ENCODE assay signal across 1 cellular context in genomic region chr5:32831630-32832029, GRCh38.
TF ChIP-seq lines count a peak whose summit lies in the region.

No MANE protein-coding gene starts in this region.

TF ChIP-seq in SK-N-SH treated with all-trans-retinoic acid at 6 μM for 48 hours, 23 proteins besides CTCF, POLR2A, EP300 and RAD21 (continued from another document):
- TF ChIP-seq, protein P1, sequence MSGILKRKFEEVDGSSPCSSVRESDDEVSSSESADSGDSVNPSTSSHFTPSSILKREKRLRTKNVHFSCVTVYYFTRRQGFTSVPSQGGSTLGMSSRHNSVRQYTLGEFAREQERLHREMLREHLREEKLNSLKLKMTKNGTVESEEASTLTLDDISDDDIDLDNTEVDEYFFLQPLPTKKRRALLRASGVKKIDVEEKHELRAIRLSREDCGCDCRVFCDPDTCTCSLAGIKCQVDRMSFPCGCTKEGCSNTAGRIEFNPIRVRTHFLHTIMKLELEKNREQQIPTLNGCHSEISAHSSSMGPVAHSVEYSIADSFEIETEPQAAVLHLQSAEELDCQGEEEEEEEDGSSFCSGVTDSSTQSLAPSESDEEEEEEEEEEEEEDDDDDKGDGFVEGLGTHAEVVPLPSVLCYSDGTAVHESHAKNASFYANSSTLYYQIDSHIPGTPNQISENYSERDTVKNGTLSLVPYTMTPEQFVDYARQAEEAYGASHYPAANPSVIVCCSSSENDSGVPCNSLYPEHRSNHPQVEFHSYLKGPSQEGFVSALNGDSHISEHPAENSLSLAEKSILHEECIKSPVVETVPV (CRISPR knock-in tag; IDR thresholded peaks at IDR 0.05): no peak
- TF ChIP-seq ZNF70 (CRISPR knock-in tag; IDR thresholded peaks at IDR 0.05) (no peak), SNAI2 (CRISPR knock-in tag; IDR thresholded peaks at IDR 0.05) (no peak), TCF4 (CRISPR knock-in tag; IDR thresholded peaks at IDR 0.05; ENCODE audit: borderline replicate concordance) (no peak), ISL1 (CRISPR knock-in tag; IDR thresholded peaks at IDR 0.05) (no peak), ZC3H10 (CRISPR knock-in tag; IDR thresholded peaks at IDR 0.05) (no peak), OSR1 (CRISPR knock-in tag; IDR thresholded peaks at IDR 0.05) (no peak), ZNF8 (CRISPR knock-in tag; IDR thresholded peaks at IDR 0.05) (no peak)
- TF ChIP-seq, protein P2, sequence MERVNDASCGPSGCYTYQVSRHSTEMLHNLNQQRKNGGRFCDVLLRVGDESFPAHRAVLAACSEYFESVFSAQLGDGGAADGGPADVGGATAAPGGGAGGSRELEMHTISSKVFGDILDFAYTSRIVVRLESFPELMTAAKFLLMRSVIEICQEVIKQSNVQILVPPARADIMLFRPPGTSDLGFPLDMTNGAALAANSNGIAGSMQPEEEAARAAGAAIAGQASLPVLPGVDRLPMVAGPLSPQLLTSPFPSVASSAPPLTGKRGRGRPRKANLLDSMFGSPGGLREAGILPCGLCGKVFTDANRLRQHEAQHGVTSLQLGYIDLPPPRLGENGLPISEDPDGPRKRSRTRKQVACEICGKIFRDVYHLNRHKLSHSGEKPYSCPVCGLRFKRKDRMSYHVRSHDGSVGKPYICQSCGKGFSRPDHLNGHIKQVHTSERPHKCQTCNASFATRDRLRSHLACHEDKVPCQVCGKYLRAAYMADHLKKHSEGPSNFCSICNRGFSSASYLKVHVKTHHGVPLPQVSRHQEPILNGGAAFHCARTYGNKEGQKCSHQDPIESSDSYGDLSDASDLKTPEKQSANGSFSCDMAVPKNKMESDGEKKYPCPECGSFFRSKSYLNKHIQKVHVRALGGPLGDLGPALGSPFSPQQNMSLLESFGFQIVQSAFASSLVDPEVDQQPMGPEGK (CRISPR knock-in tag; IDR thresholded peaks at IDR 0.05; ENCODE audit: borderline replicate concordance): no peak
